In the genomic region with DNA sequence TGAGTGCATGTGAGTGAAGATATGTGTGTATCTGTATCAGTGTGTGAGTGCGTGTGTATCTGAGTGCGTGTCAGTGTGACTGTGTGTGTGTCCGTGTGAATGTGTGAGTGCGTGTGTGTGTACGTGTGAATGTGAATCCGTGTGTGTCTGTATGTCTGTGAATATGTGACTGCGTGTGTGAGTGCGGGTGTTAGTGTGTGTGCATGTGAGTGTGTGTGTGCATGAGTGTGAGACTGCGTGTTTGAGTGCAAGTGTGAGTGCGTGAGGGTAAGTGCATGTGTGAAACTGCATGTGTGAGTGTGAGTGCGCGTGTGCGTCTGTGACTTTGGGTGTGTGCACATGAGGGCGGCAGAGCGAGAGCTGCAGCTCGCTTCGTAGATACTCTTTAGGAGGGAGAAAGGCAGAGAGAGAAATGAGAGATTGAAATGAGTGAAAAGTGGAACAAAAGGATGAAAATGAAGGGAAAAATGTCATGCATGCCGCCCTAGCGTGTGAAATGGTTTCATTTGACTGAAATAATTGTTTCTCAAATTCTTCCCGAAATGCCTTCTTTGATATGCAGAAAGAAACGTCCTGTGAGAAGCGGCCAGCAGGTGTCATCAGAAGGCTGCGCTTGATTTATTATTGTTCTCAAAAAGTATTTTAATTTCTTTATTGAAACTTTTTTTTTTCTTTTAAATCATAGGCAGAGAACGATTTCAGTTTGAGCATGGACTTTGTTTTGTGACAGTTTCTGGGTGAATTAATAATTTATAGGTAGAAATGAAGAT, we compare ENCODE assay signal across 8 cellular contexts. TPM values are rescaled to one million over a fixed set of nuclear protein-coding genes. Genes with fewer than 3 reads are reported as not detected.
DNase-seq lines count a peak whose midpoint lies in the region; ATAC-seq and TF ChIP-seq lines count a peak whose summit lies in the region.

No MANE protein-coding gene starts in this region.

- no peak overlapping the region for H3K27ac ChIP-seq in KMS-11
- no peak overlapping the region for H3K27ac ChIP-seq in neural progenitor cell

- no peaks in the 10 kb centered on the region for H3K4me1 ChIP-seq in KMS-11 (ENCODE audit: low read depth, poor library complexity, severe bottlenecking)
- no peaks in the 10 kb centered on the region for H3K4me1 ChIP-seq in neural progenitor cell

- H3F3A ChIP-seq in neural progenitor cell (ENCODE audit: low read depth), result no peaks in the 10 kb centered on the region

- H3K9me3 Mint-ChIP-seq in neural progenitor cell, result no peaks in the 10 kb centered on the region

- H2AFZ ChIP-seq in KMS-11 (ENCODE audit: low read depth) (no peak overlapping the region), neural progenitor cell (replicated peaks) (no peak overlapping the region)

- TF ChIP-seq CTCF in KMS-11 (conservative IDR thresholded peaks at IDR 0.05; ENCODE audit: low read depth, low read length) (peak; percentile 50), cardiac fibroblast (IDR thresholded peaks at IDR 0.05; ENCODE audit: low read depth, low read length) (peak; percentile 34), neural progenitor cell (IDR thresholded peaks at IDR 0.05) (peak; percentile 66)

- no peak overlapping the region for H3K4me3 ChIP-seq in KMS-11 (IDR thresholded peaks at IDR 0.05; ENCODE audit: insufficient read depth, low read depth, low read length)
- no peak overlapping the region for H3K4me3 ChIP-seq in cardiac fibroblast (replicated peaks in 1 of 2; ENCODE audit: low read depth in 2 of 2, low read length in 2 of 2)
- H3K4me3 ChIP-seq in neural progenitor cell, result no peak overlapping the region

- H4K20me1 ChIP-seq in KMS-11 (ENCODE audit: insufficient read depth), result no peaks in the 10 kb centered on the region
- no peaks in the 10 kb centered on the region for H4K20me1 ChIP-seq in neural progenitor cell (ENCODE audit: low read depth)

- peak; percentile 12 for DNase-seq in NCI-H748 (lab: John Stamatoyannopoulos, UW; ENCODE audit: unreplicated experiment)
- no peak for DNase-seq in NCI-H748 treated with DMSO at 0.1 percent for 48 hours (lab: John Stamatoyannopoulos, UW)
- DNase-seq in cardiac fibroblast (ENCODE audit: low read depth in 2 of 2), result peak; percentile 29 to 33
- peak; percentile 27 for DNase-seq in neural progenitor cell (ENCODE audit: low spot score)
- no peak for DNase-seq in ureter (ENCODE audit: low spot score)

- no peaks in the 10 kb centered on the region for H3K36me3 ChIP-seq in KMS-11 (ENCODE audit: insufficient read depth)
- no peaks in the 10 kb centered on the region for H3K36me3 ChIP-seq in neural progenitor cell

- no peak overlapping the region for H3K27ac Mint-ChIP-seq in neural progenitor cell

- peaks cover 12% of the 10 kb centered on the region; the same call in 1 of the 2 replicates for H3K79me2 ChIP-seq in KMS-11 (ENCODE audit: insufficient read depth, low read depth)
- H3K79me2 ChIP-seq in neural progenitor cell (ENCODE audit: low read depth), result peaks cover 1% of the 10 kb centered on the region

- H3K4me3 Mint-ChIP-seq in neural progenitor cell, result no peak overlapping the region

- H3K36me3 Mint-ChIP-seq in neural progenitor cell, result no peaks in the 10 kb centered on the region

- H3K4me1 Mint-ChIP-seq in neural progenitor cell, result no peaks in the 10 kb centered on the region

- H3K27me3 Mint-ChIP-seq in neural progenitor cell (ENCODE audit: insufficient read depth, low read depth), result no peaks in the 10 kb centered on the region

- H3K9ac ChIP-seq in KMS-11 (no peak overlapping the region), neural progenitor cell (no peak overlapping the region)

- ATAC-seq in HG03139 (IDR thresholded peaks at IDR 0.05; ENCODE audit: unreplicated experiment) (no peak), GM18520 (IDR thresholded peaks at IDR 0.05; ENCODE audit: unreplicated experiment) (no peak)

- H3K9me3 ChIP-seq in neural progenitor cell (ENCODE audit: low read depth), result no peaks in the 10 kb centered on the region

- no peak overlapping the region for H3K4me2 ChIP-seq in KMS-11
- no peak overlapping the region for H3K4me2 ChIP-seq in neural progenitor cell

- H3K27me3 ChIP-seq in KMS-11 (ENCODE audit: insufficient read depth, low read depth), result no peaks in the 10 kb centered on the region
- no peaks in the 10 kb centered on the region for H3K27me3 ChIP-seq in neural progenitor cell

RNA-seq across cellular contexts. Expression of gene ZNF407, which starts 25.6 kb away (rescaled TPM):
- total RNA-seq in neural progenitor cell (ENCODE audit: low replicate concordance), result 7.3 and 9.0 TPM in 2 replicates
- total RNA-seq in ureter, result 27.2 TPM

Comparison
In these comparisons a context has a peak if more than half of its experiments do, and no peak if none do; other contexts are left out.
1. DNase-seq: peak in NCI-H748 (single experiment), cardiac fibroblast (2 of 2) and neural progenitor cell (single experiment); none in NCI-H748 treated with DMSO at 0.1 percent for 48 hours (single experiment) and ureter (single experiment).
2. Peak in every context shown above with its lines, with median percentiles within 50 percentile points of each other: CTCF ChIP-seq.